ENCODE assay signal across 12 cellular contexts in the genomic region with DNA sequence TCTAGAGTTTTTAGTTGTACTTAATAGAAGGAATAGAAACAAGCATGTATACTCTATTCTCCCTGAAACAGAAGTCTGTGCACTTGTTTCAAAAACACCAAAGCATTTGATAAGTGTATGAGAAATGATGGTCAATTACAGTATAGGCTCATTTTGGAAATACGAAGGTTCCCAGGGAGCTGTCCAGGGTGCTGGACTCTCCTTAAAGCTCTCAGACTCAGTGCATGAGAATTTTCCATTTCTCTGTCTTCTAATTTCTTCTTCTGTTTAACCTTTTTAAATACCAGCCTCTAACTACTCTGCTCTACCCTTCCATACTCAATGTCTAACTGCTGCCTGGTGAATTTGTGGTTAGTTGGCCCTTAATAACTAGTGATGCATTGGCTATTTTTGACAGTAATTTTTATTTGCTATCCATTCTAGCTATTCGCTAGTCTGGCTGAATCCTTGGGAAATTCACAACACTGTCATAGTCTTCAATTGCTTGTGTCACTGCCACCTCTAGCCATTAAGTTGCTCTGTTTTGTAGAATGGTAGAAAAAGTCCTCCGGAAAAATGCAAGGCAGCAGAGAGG.
A peak's percentile ranks its signal among the peaks of the same experiment; 100 is the strongest.
DNase-seq lines count a peak whose midpoint lies in the region; ATAC-seq, FAIRE-seq and TF ChIP-seq lines count a peak whose summit lies in the region.
"Had no signal": no experiment of that assay in that cellular context is flagged by ENCODE, and none has a peak within 500 bp of the region (broad histone marks: within the 10 kb centered on the region; RNA-seq: fewer than 3 reads in every experiment).

No MANE protein-coding gene starts in this region.

- TF ChIP-seq CTCF in NB4 (IDR thresholded peaks at IDR 0.05; ENCODE audit: low read depth, low read length): no peak

- no peaks in the 10 kb centered on the region for H3K27me3 Mint-ChIP-seq in activated naive CD4-positive, alpha-beta T cell treated with anti-CD3 and anti-CD28 coated beads, Interleukin-2, amount 10 ng/mL, durations not matched to agents 7 days and 5 days
- peaks cover 9% of the 10 kb centered on the region in 2 donors for H3K27me3 Mint-ChIP-seq in T-cell
- H3K27me3 Mint-ChIP-seq: brain had no signal

- ATAC-seq in T-cell (replicated peaks in 1 of 4): no peak
- no peak for ATAC-seq in HG02981 (IDR thresholded peaks at IDR 0.05; ENCODE audit: unreplicated experiment)

- POLR2A ChIA-PET in T-cell (lab: Charles Lee): no interaction called here

- no peaks in the 10 kb centered on the region for H3K36me3 Mint-ChIP-seq in activated naive CD4-positive, alpha-beta T cell treated with anti-CD3 and anti-CD28 coated beads, Interleukin-2, amount 10 ng/mL, durations not matched to agents 7 days and 5 days
- no peaks in the 10 kb centered on the region for H3K36me3 Mint-ChIP-seq in T-cell

- TF ChIP-seq POLR2A in NB4 (IDR thresholded peaks at IDR 0.05; ENCODE audit: extremely low read depth, insufficient read length) (no peak), GM12891 (IDR thresholded peaks at IDR 0.05; ENCODE audit: low read depth, low read length) (no peak)

- no peak overlapping the region for H3K4me3 Mint-ChIP-seq in activated naive CD4-positive, alpha-beta T cell treated with anti-CD3 and anti-CD28 coated beads, Interleukin-2, amount 10 ng/mL, durations not matched to agents 7 days and 5 days
- H3K4me3 Mint-ChIP-seq in T-cell: no peak overlapping the region
- H3K4me3 Mint-ChIP-seq: brain had no signal

- CTCF ChIA-PET in activated naive CD4-positive, alpha-beta T cell treated with anti-CD3 and anti-CD28 coated beads, Interleukin-2, amount 10 ng/mL, durations not matched to agents 7 days and 5 days (lab: Charles Lee): no interaction called here
- CTCF ChIA-PET in T-cell (lab: Charles Lee): no interaction called here

- no peaks in the 10 kb centered on the region for H3K4me1 Mint-ChIP-seq in activated naive CD4-positive, alpha-beta T cell treated with anti-CD3 and anti-CD28 coated beads, Interleukin-2, amount 10 ng/mL, durations not matched to agents 7 days and 5 days
- no peaks in the 10 kb centered on the region for H3K4me1 Mint-ChIP-seq in T-cell

- DNase-seq in activated naive CD4-positive, alpha-beta T cell treated with anti-CD3 and anti-CD28 coated beads, Interleukin-2, amount 10 ng/mL, durations not matched to agents 7 days and 5 days: peak; percentile 44
- DNase-seq in activated naive CD4-positive, alpha-beta T cell (lab: John Stamatoyannopoulos, UW): no peak
- DNase-seq in NB4 (ENCODE audit: low read depth) (peak; percentile 34), ecto neural progenitor cell (ENCODE audit: low spot score) (peak; percentile 56), renal cortical epithelial cell (ENCODE audit: low read depth) (peak; percentile 46), T-cell (no peak), GM12891 (ENCODE audit: insufficient read length, low spot score) (no peak)
- DNase-seq: NCI-H2029 treated with DMSO at 0.1 percent for 48 hours had no signal

- H3K9me3 Mint-ChIP-seq in activated naive CD4-positive, alpha-beta T cell treated with anti-CD3 and anti-CD28 coated beads, Interleukin-2, amount 10 ng/mL, durations not matched to agents 7 days and 5 days: peaks cover 2% of the 10 kb centered on the region
- H3K9me3 Mint-ChIP-seq in T-cell: peaks cover 0 to 5% (median 3%) of the 10 kb centered on the region in 3 donors

- no peak for FAIRE-seq in GM12891 (lab: Jason Lieb, UNC)

- no peak overlapping the region for H3K4me3 ChIP-seq in NB4 (ENCODE audit: low read depth, low read length)
- H3K4me3 ChIP-seq: BLaER1, prostate gland had no signal

- no peak overlapping the region for H3K27ac Mint-ChIP-seq in activated naive CD4-positive, alpha-beta T cell treated with anti-CD3 and anti-CD28 coated beads, Interleukin-2, amount 10 ng/mL, durations not matched to agents 7 days and 5 days
- H3K27ac Mint-ChIP-seq in T-cell: no peak overlapping the region
- H3K27ac Mint-ChIP-seq: brain had no signal

TF ChIP-seq in GM12891, 5 proteins besides CTCF, POLR2A, EP300 and RAD21:
- TF ChIP-seq POU2F2 (IDR thresholded peaks at IDR 0.05; ENCODE audit: low read depth, low read length) (no peak), SPI1 (IDR thresholded peaks at IDR 0.05; ENCODE audit: low read depth, low read length) (no peak), PAX5 (IDR thresholded peaks at IDR 0.05; ENCODE audit: insufficient read depth, low read length, severe bottlenecking) (no peak), POLR2AphosphoS5 (IDR thresholded peaks at IDR 0.05; ENCODE audit: low read depth, low read length) (no peak), TAF1 (IDR thresholded peaks at IDR 0.05; ENCODE audit: low read depth, low read length) (no peak)

Comparison
In these comparisons a context has a peak if more than half of its experiments do, and no peak if none do; other contexts are left out.
1. DNase-seq: peak in activated naive CD4-positive, alpha-beta T cell treated with anti-CD3 and anti-CD28 coated beads, Interleukin-2, amount 10 ng/mL, durations not matched to agents 7 days and 5 days (single experiment), NB4 (single experiment), ecto neural progenitor cell (single experiment) and renal cortical epithelial cell (single experiment); none in activated naive CD4-positive, alpha-beta T cell (0 of 4), T-cell (0 of 34) and GM12891 (single experiment).